Comparison of ENCODE assay signal across 19 cellular contexts in the genomic region with DNA sequence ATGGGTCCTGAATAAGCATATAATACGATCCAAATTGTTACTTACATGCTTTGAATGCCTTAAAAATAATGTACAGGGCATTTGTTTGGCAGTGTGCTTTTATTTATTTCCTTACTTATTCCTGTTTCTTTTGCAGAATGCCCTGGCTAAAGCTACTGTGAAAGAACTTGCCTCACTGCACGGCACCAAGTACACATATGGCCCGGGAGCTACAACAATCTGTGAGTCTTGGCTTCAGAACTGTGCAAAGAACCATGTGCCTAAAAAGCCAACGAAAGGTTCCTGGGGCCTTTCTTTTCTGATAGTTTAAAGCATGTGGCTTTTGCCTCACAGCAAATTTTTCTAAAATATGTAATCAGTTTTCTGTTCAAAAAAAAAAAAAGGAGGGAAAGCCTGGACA. TPM values are rescaled to one million over a fixed set of nuclear protein-coding genes. Genes with fewer than 3 reads are reported as not detected.
A peak's percentile ranks its signal among the peaks of the same experiment; 100 is the strongest.
DNase-seq lines count a peak whose midpoint lies in the region; ATAC-seq and TF ChIP-seq lines count a peak whose summit lies in the region.
"Had no signal": no experiment of that assay in that cellular context is flagged by ENCODE, and none has a peak within 500 bp of the region (broad histone marks: within the 10 kb centered on the region; RNA-seq: fewer than 3 reads in every experiment).

No MANE protein-coding gene starts in this region.

- 0 out of 2 replicates have a peak overlapping the region, but pooled peaks have one; percentile 27 for H2AFZ ChIP-seq in GM23248

- H4K20me1 ChIP-seq in GM23248 (ENCODE audit: insufficient read depth): no peaks in the 10 kb centered on the region

- H3K4me1 ChIP-seq in GM23248 (ENCODE audit: insufficient read depth): 0 out of 2 replicates have a peak, but pooled peaks cover 4% of the 10 kb centered on the region
- H3K4me1 ChIP-seq in adipocyte (ENCODE audit: control insufficient read depth, insufficient read depth, low read length): peaks cover 26% of the 10 kb centered on the region

- no peaks in the 10 kb centered on the region for H3K79me2 ChIP-seq in GM23248 (ENCODE audit: insufficient read depth)

- H3K9me3 ChIP-seq in GM23248 (ENCODE audit: low read depth): no peaks in the 10 kb centered on the region
- no peaks in the 10 kb centered on the region for H3K9me3 ChIP-seq in adipocyte (ENCODE audit: control insufficient read depth, low read length)

- H3K4me3 ChIP-seq in GM23248 (no peak overlapping the region), adipocyte (ENCODE audit: low read length) (peak overlapping the region; percentile 47)
- H3K4me3 ChIP-seq: GM23338 had no signal

- no peak for TF ChIP-seq CTCF in type B pancreatic cell (conservative IDR thresholded peaks at IDR 0.05)

- H3K9me2 ChIP-seq in GM23248 (ENCODE audit: insufficient read depth): no peaks in the 10 kb centered on the region

- no peaks in the 10 kb centered on the region for H3K36me3 Mint-ChIP-seq in type B pancreatic cell
- H3K36me3 Mint-ChIP-seq: CD4-positive, alpha-beta memory T cell had no signal

- WGBS in GM23248 (ENCODE audit: low coverage in 1 of 2, low lambda C conversion rate in 2 of 2, missing lambda C conversion rate in 2 of 2), 2 experiments: 33 to 35% methylated on average over 4 of the region's 4 CpGs

- H3K36me3 ChIP-seq in GM23248 (ENCODE audit: low read depth) (no peaks in the 10 kb centered on the region), adipocyte (ENCODE audit: control insufficient read depth, insufficient read depth, low read length, severe bottlenecking) (no peaks in the 10 kb centered on the region)

- no peak for DNase-seq in GM23248
- DNase-seq in adipocyte (ENCODE audit: low read depth): no peak
- peak; percentile 64 for DNase-seq in cerebellum (ENCODE audit: low spot score)
- no peak for DNase-seq in NK-92 treated with Interleukin-12 subunit alpha and Interleukin-12 subunit beta, amount 100 ng/mL, for 24 hours (lab: John Stamatoyannopoulos, UW)
- DNase-seq in type B pancreatic cell (ENCODE audit: extremely low spot score, unreplicated experiment): no peak
- DNase-seq: Calu3; CD4-positive, alpha-beta memory T cell; COR-L47; DMS79; EL; GF-D8; H9 had no signal

- in situ Hi-C loops in GM23248 (cut with MboI): loop anchor here (5.0 kb wide), 1 partner anchor 90 kb away; no protein-coding TSS in a partner anchor

- H3K27me3 ChIP-seq in GM23248 (replicated peaks; ENCODE audit: insufficient read depth) (no peaks in the 10 kb centered on the region), adipocyte (replicated peaks; ENCODE audit: control insufficient read depth, insufficient read depth, low read length) (no peaks in the 10 kb centered on the region)

- no peak overlapping the region for H3K27ac Mint-ChIP-seq in type B pancreatic cell
- H3K27ac Mint-ChIP-seq: CD4-positive, alpha-beta memory T cell; GM23338 had no signal

- H3K27me3 Mint-ChIP-seq in type B pancreatic cell: peaks cover 7% of the 10 kb centered on the region

- ATAC-seq in HG03135 (IDR thresholded peaks at IDR 0.05; ENCODE audit: unreplicated experiment): no peak
- ATAC-seq: GM23338, HCT116 had no signal

- H3K4me2 ChIP-seq in GM23248 (ENCODE audit: unreplicated experiment): no peak overlapping the region
- H3K4me2 ChIP-seq: GM23338 had no signal

- no peaks in the 10 kb centered on the region for H3K4me1 Mint-ChIP-seq in type B pancreatic cell (ENCODE audit: unreplicated experiment)
- H3K4me1 Mint-ChIP-seq: CD4-positive, alpha-beta memory T cell; GM23338 had no signal

- H3K9me3 Mint-ChIP-seq in type B pancreatic cell: peaks cover 5% of the 10 kb centered on the region
- H3K9me3 Mint-ChIP-seq: CD4-positive, alpha-beta memory T cell; GM23338; H9 had no signal

- no peak overlapping the region for H3K4me3 Mint-ChIP-seq in type B pancreatic cell
- H3K4me3 Mint-ChIP-seq: CD4-positive, alpha-beta memory T cell; GM23338; H9 had no signal

- H3K9ac ChIP-seq in GM23248 (no peak overlapping the region), adipocyte (ENCODE audit: low read length) (peak overlapping the region; percentile 39)

- H3K27ac ChIP-seq in GM23248: no peak overlapping the region

- H3F3A ChIP-seq in GM23248 (ENCODE audit: insufficient read depth): no peaks in the 10 kb centered on the region

RNA-seq across cellular contexts. Expression of gene CPA3, which starts 7.8 kb away (rescaled TPM):
- not detected in 2 replicates for total RNA-seq in GM23248 (2014; rRNA removed; shearing (Covaris generic))
- polyA plus RNA-seq in GM23248 (2016; fragmentation: Nextera tagmentation; extraction: Ambion mirVana): not detected in 2 replicates
- total RNA-seq in cerebellum (0.54 TPM), type B pancreatic cell (ENCODE audit: low replicate concordance) (not detected in 2 replicates)
- total RNA-seq: A172; A673; Calu3; CD4-positive, alpha-beta memory T cell; GM23338; H4; H9 had no signal
- polyA plus RNA-seq: CD4-positive, alpha-beta memory T cell; GM23338 had no signal

RNA-seq across cellular contexts. Expression of gene CPB1, which starts 29.7 kb away (rescaled TPM):
- total RNA-seq in GM23248 (2014; rRNA removed; shearing (Covaris generic)): not detected in 2 replicates
- polyA plus RNA-seq in GM23248 (2016; fragmentation: Nextera tagmentation; extraction: Ambion mirVana): not detected in 2 replicates
- total RNA-seq in cerebellum (not detected), type B pancreatic cell (ENCODE audit: low replicate concordance) (0.56 and 2.5 TPM in 2 replicates)
- total RNA-seq: A172; A673; Calu3; CD4-positive, alpha-beta memory T cell; GM23338; H4; H9 had no signal
- polyA plus RNA-seq: BJ; CD4-positive, alpha-beta memory T cell; GM23338 had no signal
